Comparison of ENCODE assay signal across 1 cellular context in the genomic region with DNA sequence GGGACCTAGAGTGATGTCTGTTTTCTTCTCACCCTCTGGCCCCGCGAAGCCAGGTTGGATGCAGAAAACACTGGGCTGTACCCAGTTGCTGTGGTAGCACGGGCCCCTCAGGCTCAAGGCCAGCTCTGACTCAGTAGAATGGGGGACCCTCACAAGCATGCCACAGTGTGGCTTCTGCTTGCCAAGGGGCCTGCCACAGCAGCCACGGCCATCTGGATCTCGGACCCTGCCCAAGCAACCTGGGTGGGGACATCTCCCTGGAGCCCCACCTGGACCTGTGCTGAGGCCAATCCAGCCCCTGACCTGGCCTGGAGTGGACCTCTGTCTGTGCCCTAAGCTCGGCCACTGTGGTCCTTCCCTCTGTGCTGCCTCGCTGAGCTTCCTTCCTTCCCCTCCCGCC.
TF ChIP-seq lines count a peak whose summit lies in the region.

No MANE protein-coding gene starts in this region.

TF ChIP-seq in GM12878, 131 proteins besides CTCF, POLR2A, EP300 and RAD21 (continued from another document):
- TF ChIP-seq, protein P1, sequence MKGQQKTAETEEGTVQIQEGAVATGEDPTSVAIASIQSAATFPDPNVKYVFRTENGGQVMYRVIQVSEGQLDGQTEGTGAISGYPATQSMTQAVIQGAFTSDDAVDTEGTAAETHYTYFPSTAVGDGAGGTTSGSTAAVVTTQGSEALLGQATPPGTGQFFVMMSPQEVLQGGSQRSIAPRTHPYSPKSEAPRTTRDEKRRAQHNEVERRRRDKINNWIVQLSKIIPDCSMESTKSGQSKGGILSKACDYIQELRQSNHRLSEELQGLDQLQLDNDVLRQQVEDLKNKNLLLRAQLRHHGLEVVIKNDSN (IDR thresholded peaks at IDR 0.05; ENCODE audit: borderline replicate concordance, extremely low read length, insufficient read depth, low read depth, low read length) = no peak
- TF ChIP-seq CBX3 (IDR thresholded peaks at IDR 0.05; ENCODE audit: borderline replicate concordance, low read depth) (no peak), MTA2 (IDR thresholded peaks at IDR 0.05; ENCODE audit: low read depth) (no peak), IRF4 (IDR thresholded peaks at IDR 0.05; ENCODE audit: low read depth, low read length) (no peak)
